In genomic region chr15:61834076-61834697, GRCh38 we compare ENCODE assay signal across 9 cellular contexts.
DNase-seq lines count a peak whose midpoint lies in the region; ATAC-seq, FAIRE-seq and TF ChIP-seq lines count a peak whose summit lies in the region.
"Had no signal": no experiment of that assay in that cellular context is flagged by ENCODE, and none has a peak within 500 bp of the region (broad histone marks: within the 10 kb centered on the region; RNA-seq: fewer than 3 reads in every experiment).

No MANE protein-coding gene starts in this region.

- H3K4me3 ChIP-seq in IMR-90 (ENCODE audit: insufficient read depth, low read depth, low read length) (no peak overlapping the region), OCI-LY7 (ENCODE audit: low read depth, low read length, poor library complexity, severe bottlenecking) (no peak overlapping the region)
- H3K4me3 ChIP-seq: skin epidermis had no signal

- H2BK15ac ChIP-seq in IMR-90 (ENCODE audit: low read depth, low read length) = no peak overlapping the region

- no peak overlapping the region for H3K14ac ChIP-seq in IMR-90 (replicated peaks; ENCODE audit: low read depth, low read length)

- in situ Hi-C loops in IMR-90 (cut with MboI; ENCODE audit: low sequenced_read_pairs) = loop anchor here (10.0 to 25.0 kb wide), 3 partner anchors 1249 to 1497 kb away; no protein-coding TSS in a partner anchor

- H3K9me3 Mint-ChIP-seq in natural killer cell = no peaks in the 10 kb centered on the region

- dilution Hi-C loops in IMR-90 (cut with HindIII; ENCODE audit: low sequenced_read_pairs, unreplicated experiment) = no loop called here

- TF ChIP-seq POLR2A in GM12892 (IDR thresholded peaks at IDR 0.05; ENCODE audit: low read depth, low read length) = no peak
- TF ChIP-seq POLR2A in IMR-90 (IDR thresholded peaks at IDR 0.05; ENCODE audit: low read depth, low read length) = no peak
- no peak for TF ChIP-seq POLR2A in erythroblast (IDR thresholded peaks at IDR 0.05; ENCODE audit: low read length)

- H3K23ac ChIP-seq in IMR-90 (ENCODE audit: low read depth, low read length) = no peak overlapping the region

- no peak overlapping the region for H2AK9ac ChIP-seq in IMR-90 (replicated peaks; ENCODE audit: low read depth, low read length, poor library complexity)

- H3K27ac ChIP-seq in IMR-90 (ENCODE audit: insufficient read depth, low read length) (no peak overlapping the region), OCI-LY7 (ENCODE audit: low read depth, low read length, poor library complexity, severe bottlenecking) (no peak overlapping the region)
- H3K27ac ChIP-seq: skin epidermis had no signal

- no peak overlapping the region for H2BK5ac ChIP-seq in IMR-90 (ENCODE audit: low read depth, low read length, poor library complexity, severe bottlenecking)

- H3K9me3 ChIP-seq in IMR-90 (ENCODE audit: control insufficient read depth, insufficient read depth, low read length) (no peaks in the 10 kb centered on the region), OCI-LY7 (ENCODE audit: low read length) (no peaks in the 10 kb centered on the region)

- POLR2A ChIA-PET in IMR-90 (lab: Charles Lee; ENCODE audit: unreplicated experiment) (no interaction called here), OCI-LY7 (lab: Charles Lee) (interaction anchor here (0.6 to 0.7 kb wide), 2 partner anchors 163 to 442 kb away, joined by 3 read pairs; no protein-coding TSS in a partner anchor)

- no peak overlapping the region for H3K18ac ChIP-seq in IMR-90 (ENCODE audit: low read depth, low read length)

- H3K4me2 ChIP-seq in IMR-90 (ENCODE audit: low read depth, low read length) (no peak overlapping the region), OCI-LY7 (ENCODE audit: low read length) (no peak overlapping the region)

- H3K79me1 ChIP-seq in IMR-90 (ENCODE audit: low read depth in 1 of 2, low read length in 2 of 2) = no peaks in the 10 kb centered on the region

- no peaks in the 10 kb centered on the region for H3K9me1 ChIP-seq in IMR-90 (ENCODE audit: insufficient read depth, low read length)

- peak; percentile 92 for TF ChIP-seq CTCF in IMR-90 (conservative IDR thresholded peaks at IDR 0.05; ENCODE audit: low read depth, low read length)
- TF ChIP-seq CTCF in OCI-LY7 (conservative IDR thresholded peaks at IDR 0.05; ENCODE audit: low read length) = peak; percentile 96
- peak; percentile 95 for TF ChIP-seq CTCF in natural killer cell (IDR thresholded peaks at IDR 0.05)

- peaks cover 5 to 15% of the 10 kb centered on the region in 2 donors for H3K27me3 Mint-ChIP-seq in natural killer cell (ENCODE audit: low read depth in 2 of 2)

- 17% methylated on average over 11 of the region's 16 CpGs; no CpG with 5 or more reads in 1 of the 2 experiments for WGBS in IMR-90 (ENCODE audit: extremely low coverage in 2 of 2, insufficient read length in 1 of 2), 2 experiments

- no peak overlapping the region for H3K4ac ChIP-seq in IMR-90 (ENCODE audit: low read depth, low read length)

- no peak overlapping the region for H3K4me3 Mint-ChIP-seq in natural killer cell

- H3K79me2 ChIP-seq in OCI-LY7 (ENCODE audit: insufficient read depth, low read depth, low read length) = no peaks in the 10 kb centered on the region

- DNase-seq in GM12892 (ENCODE audit: insufficient read length) (peak; percentile 53), IMR-90 (peak; percentile 72), OCI-LY7 (ENCODE audit: low spot score) (peak; percentile 71), activated T-cell treated with anti-CD3 and anti-CD28 coated beads for 24 hours (ENCODE audit: low read depth) (peak; percentile 55), erythroblast (lab: John Stamatoyannopoulos, UW) (peak; percentile 54 to 73), natural killer cell (peak; percentile 63)
- DNase-seq in stimulated activated CD8-positive, alpha-beta memory T cell treated with anti-CD3 and anti-CD28 coated beads, Interleukin-7, amount 100 ng/mL, for 48 hours (ENCODE audit: extremely low read depth in 1 of 2, low read depth in 1 of 2) = peak; percentile 26 to 32

- no peak overlapping the region for H4K8ac ChIP-seq in IMR-90 (ENCODE audit: low read depth in 2 of 2, low read length in 2 of 2)

- H4K20me1 ChIP-seq in IMR-90 (ENCODE audit: insufficient read depth, low read length) (no peaks in the 10 kb centered on the region), OCI-LY7 (ENCODE audit: insufficient read depth, low read length) (no peaks in the 10 kb centered on the region)

- no peak overlapping the region for H3K9ac ChIP-seq in IMR-90 (ENCODE audit: low read depth, low read length)

- H3K4me1 ChIP-seq in IMR-90 (ENCODE audit: control insufficient read depth, insufficient read depth, low read length) (no peaks in the 10 kb centered on the region), OCI-LY7 (ENCODE audit: insufficient read depth, low read length, poor library complexity, severe bottlenecking) (no peaks in the 10 kb centered on the region)

- CTCF ChIA-PET in IMR-90 (lab: Yijun Ruan, JAX) = interaction anchor here (0.6 to 2.1 kb wide), 17 partner anchors 14 to 1327 kb away, joined by 3 to 8 read pairs (median 3); no protein-coding TSS in a partner anchor
- CTCF ChIA-PET in OCI-LY7 (lab: Charles Lee; ENCODE audit: unreplicated experiment) = interaction anchor here (0.6 to 1.5 kb wide), 2 partner anchors 227 to 1349 kb away, joined by 3 read pairs; no protein-coding TSS in a partner anchor

- peaks cover 15 to 21% of the 10 kb centered on the region in 2 donors for H3K4me1 Mint-ChIP-seq in natural killer cell

- H3K36me3 Mint-ChIP-seq in natural killer cell = no peaks in the 10 kb centered on the region

- no peaks in the 10 kb centered on the region for H3K36me3 ChIP-seq in IMR-90 (ENCODE audit: control insufficient read depth, insufficient read depth, low read length)
- H3K36me3 ChIP-seq in OCI-LY7 (ENCODE audit: insufficient read depth, low read length) = no peaks in the 10 kb centered on the region

- H3K27ac Mint-ChIP-seq in natural killer cell = no peak overlapping the region

- H2BK120ac ChIP-seq in IMR-90 (ENCODE audit: low read depth, low read length) = no peak overlapping the region

- H3K56ac ChIP-seq in IMR-90 (ENCODE audit: extremely low read depth, insufficient read depth, low read length) = no peak overlapping the region

- BruUV-seq in IMR-90 (replicated peaks; lab: Mats Ljungman, UMichigan) (no TSS peak), OCI-LY7 (replicated peaks; lab: Mats Ljungman, UMichigan) (no TSS peak)

- FAIRE-seq in GM12892 (lab: Jason Lieb, UNC) = peak; percentile 94

- H3K27me3 ChIP-seq in IMR-90 (ENCODE audit: control insufficient read depth, insufficient read depth, low read length) = peaks cover 14% of the 10 kb centered on the region

- intact Hi-C loops in IMR-90 (cut with micrococcal nuclease) = loop anchor here (1.0 to 5.0 kb wide), 4 partner anchors 667 to 1326 kb away; no protein-coding TSS in a partner anchor
- intact Hi-C loops in OCI-LY7 (cut with micrococcal nuclease; ENCODE audit: unreplicated experiment) = loop anchor here (2.0 to 10.0 kb wide), 3 partner anchors 199 to 1249 kb away; no protein-coding TSS in a partner anchor
- intact Hi-C loops in natural killer cell (cut with micrococcal nuclease) = loop anchor here (2.0 to 10.0 kb wide), 2 partner anchors 639 to 1249 kb away; no protein-coding TSS in a partner anchor

- peak overlapping the region; percentile 39 for H2AFZ ChIP-seq in IMR-90 (replicated peaks; ENCODE audit: low read length, poor library complexity)
- no peak overlapping the region for H2AFZ ChIP-seq in OCI-LY7 (ENCODE audit: low read length)

- no peak overlapping the region for H2AK5ac ChIP-seq in IMR-90 (ENCODE audit: low read depth, low read length)

- no peak overlapping the region for H2BK20ac ChIP-seq in IMR-90 (ENCODE audit: low read depth, low read length)

- peak; percentile 89 for ATAC-seq in IMR-90 (ENCODE audit: low read depth)
- ATAC-seq in natural killer cell = peak; percentile 76 to 86 (median 81)
- ATAC-seq in GM18861 (IDR thresholded peaks at IDR 0.05; ENCODE audit: unreplicated experiment) = no peak

- H4K5ac ChIP-seq in IMR-90 (ENCODE audit: low read depth, low read length) = no peak overlapping the region

- peak; percentile 78 for TF ChIP-seq RAD21 in IMR-90 (IDR thresholded peaks at IDR 0.05; ENCODE audit: low read length)

- H3K9me2 ChIP-seq in OCI-LY7 (ENCODE audit: insufficient read depth, low read length) = no peaks in the 10 kb centered on the region

- no peak overlapping the region for H4K91ac ChIP-seq in IMR-90 (ENCODE audit: insufficient read depth, low read depth, low read length)

TF ChIP-seq in IMR-90, 13 proteins besides CTCF, POLR2A, EP300 and RAD21:
- peak; percentile 80 for TF ChIP-seq SMC3 (IDR thresholded peaks at IDR 0.05; ENCODE audit: low read depth, low read length)
- TF ChIP-seq, protein P1, sequence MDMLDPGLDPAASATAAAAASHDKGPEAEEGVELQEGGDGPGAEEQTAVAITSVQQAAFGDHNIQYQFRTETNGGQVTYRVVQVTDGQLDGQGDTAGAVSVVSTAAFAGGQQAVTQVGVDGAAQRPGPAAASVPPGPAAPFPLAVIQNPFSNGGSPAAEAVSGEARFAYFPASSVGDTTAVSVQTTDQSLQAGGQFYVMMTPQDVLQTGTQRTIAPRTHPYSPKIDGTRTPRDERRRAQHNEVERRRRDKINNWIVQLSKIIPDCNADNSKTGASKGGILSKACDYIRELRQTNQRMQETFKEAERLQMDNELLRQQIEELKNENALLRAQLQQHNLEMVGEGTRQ (IDR thresholded peaks at IDR 0.05; ENCODE audit: low read depth, low read length) = no peak
